In the genomic region with DNA sequence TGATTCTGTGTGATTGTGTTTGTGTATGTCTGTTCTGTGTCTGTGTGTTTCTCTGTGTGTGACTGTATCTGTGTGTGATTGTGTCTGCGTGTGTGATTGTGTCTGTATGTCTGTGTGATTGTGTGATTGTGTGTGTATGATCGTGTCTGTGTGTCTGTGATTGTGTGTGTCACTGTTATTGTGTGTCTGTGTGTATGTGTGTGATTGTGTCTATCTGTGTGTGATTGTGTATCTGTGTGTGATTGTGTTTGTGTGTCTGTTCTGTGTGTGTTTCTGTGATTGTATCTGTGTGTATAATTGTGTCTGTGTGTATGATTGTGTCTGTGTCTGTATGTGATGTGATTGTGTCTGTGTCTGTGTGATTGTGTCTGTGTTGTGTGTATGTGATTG, we compare ENCODE assay signal across 1 cellular context.
A peak's percentile ranks its signal among the peaks of the same experiment; 100 is the strongest.
TF ChIP-seq lines count a peak whose summit lies in the region.

No MANE protein-coding gene starts in this region.

TF ChIP-seq in GM12878, 131 proteins besides CTCF, POLR2A, EP300 and RAD21:
- TF ChIP-seq TCF12 (IDR thresholded peaks at IDR 0.05; ENCODE audit: low read depth, low read length) (no peak), CREM (IDR thresholded peaks at IDR 0.05; ENCODE audit: low read depth) (no peak), EZH2 (IDR thresholded peaks at IDR 0.05; ENCODE audit: borderline replicate concordance, control insufficient read depth, low read depth, low read length) (no peak), RELA (IDR thresholded peaks at IDR 0.05; ENCODE audit: borderline replicate concordance, partially characterized antibody) (no peak), ZZZ3 (IDR thresholded peaks at IDR 0.05; ENCODE audit: control insufficient read depth, insufficient read length, low read depth) (no peak), SRF (IDR thresholded peaks at IDR 0.05; ENCODE audit: low read depth in 2 of 2, low read length in 2 of 2) (no peak), CHD1 (IDR thresholded peaks at IDR 0.05; ENCODE audit: low read depth, low read length) (no peak), NBN (IDR thresholded peaks at IDR 0.05) (0 out of 2 replicates have a peak, but pooled peaks have one; percentile 7), FOXM1 (IDR thresholded peaks at IDR 0.05; ENCODE audit: low read depth, low read length) (no peak), HDAC6 (IDR thresholded peaks at IDR 0.05; ENCODE audit: unreplicated experiment) (no peak)
- TF ChIP-seq, protein P1, sequence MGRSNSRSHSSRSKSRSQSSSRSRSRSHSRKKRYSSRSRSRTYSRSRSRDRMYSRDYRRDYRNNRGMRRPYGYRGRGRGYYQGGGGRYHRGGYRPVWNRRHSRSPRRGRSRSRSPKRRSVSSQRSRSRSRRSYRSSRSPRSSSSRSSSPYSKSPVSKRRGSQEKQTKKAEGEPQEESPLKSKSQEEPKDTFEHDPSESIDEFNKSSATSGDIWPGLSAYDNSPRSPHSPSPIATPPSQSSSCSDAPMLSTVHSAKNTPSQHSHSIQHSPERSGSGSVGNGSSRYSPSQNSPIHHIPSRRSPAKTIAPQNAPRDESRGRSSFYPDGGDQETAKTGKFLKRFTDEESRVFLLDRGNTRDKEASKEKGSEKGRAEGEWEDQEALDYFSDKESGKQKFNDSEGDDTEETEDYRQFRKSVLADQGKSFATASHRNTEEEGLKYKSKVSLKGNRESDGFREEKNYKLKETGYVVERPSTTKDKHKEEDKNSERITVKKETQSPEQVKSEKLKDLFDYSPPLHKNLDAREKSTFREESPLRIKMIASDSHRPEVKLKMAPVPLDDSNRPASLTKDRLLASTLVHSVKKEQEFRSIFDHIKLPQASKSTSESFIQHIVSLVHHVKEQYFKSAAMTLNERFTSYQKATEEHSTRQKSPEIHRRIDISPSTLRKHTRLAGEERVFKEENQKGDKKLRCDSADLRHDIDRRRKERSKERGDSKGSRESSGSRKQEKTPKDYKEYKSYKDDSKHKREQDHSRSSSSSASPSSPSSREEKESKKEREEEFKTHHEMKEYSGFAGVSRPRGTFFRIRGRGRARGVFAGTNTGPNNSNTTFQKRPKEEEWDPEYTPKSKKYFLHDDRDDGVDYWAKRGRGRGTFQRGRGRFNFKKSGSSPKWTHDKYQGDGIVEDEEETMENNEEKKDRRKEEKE (IDR thresholded peaks at IDR 0.05) = no peak
- TF ChIP-seq, protein P2, sequence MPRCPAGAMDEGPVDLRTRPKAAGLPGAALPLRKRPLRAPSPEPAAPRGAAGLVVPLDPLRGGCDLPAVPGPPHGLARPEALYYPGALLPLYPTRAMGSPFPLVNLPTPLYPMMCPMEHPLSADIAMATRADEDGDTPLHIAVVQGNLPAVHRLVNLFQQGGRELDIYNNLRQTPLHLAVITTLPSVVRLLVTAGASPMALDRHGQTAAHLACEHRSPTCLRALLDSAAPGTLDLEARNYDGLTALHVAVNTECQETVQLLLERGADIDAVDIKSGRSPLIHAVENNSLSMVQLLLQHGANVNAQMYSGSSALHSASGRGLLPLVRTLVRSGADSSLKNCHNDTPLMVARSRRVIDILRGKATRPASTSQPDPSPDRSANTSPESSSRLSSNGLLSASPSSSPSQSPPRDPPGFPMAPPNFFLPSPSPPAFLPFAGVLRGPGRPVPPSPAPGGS (IDR thresholded peaks at IDR 0.05; ENCODE audit: borderline replicate concordance, insufficient read depth, low read depth, low read length, poor library complexity, severe bottlenecking) = peak; percentile 9
- TF ChIP-seq, protein P3, sequence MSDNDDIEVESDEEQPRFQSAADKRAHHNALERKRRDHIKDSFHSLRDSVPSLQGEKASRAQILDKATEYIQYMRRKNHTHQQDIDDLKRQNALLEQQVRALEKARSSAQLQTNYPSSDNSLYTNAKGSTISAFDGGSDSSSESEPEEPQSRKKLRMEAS (IDR thresholded peaks at IDR 0.05; ENCODE audit: low read depth, low read length) = no peak
- TF ChIP-seq, protein P4, sequence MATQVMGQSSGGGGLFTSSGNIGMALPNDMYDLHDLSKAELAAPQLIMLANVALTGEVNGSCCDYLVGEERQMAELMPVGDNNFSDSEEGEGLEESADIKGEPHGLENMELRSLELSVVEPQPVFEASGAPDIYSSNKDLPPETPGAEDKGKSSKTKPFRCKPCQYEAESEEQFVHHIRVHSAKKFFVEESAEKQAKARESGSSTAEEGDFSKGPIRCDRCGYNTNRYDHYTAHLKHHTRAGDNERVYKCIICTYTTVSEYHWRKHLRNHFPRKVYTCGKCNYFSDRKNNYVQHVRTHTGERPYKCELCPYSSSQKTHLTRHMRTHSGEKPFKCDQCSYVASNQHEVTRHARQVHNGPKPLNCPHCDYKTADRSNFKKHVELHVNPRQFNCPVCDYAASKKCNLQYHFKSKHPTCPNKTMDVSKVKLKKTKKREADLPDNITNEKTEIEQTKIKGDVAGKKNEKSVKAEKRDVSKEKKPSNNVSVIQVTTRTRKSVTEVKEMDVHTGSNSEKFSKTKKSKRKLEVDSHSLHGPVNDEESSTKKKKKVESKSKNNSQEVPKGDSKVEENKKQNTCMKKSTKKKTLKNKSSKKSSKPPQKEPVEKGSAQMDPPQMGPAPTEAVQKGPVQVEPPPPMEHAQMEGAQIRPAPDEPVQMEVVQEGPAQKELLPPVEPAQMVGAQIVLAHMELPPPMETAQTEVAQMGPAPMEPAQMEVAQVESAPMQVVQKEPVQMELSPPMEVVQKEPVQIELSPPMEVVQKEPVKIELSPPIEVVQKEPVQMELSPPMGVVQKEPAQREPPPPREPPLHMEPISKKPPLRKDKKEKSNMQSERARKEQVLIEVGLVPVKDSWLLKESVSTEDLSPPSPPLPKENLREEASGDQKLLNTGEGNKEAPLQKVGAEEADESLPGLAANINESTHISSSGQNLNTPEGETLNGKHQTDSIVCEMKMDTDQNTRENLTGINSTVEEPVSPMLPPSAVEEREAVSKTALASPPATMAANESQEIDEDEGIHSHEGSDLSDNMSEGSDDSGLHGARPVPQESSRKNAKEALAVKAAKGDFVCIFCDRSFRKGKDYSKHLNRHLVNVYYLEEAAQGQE (IDR thresholded peaks at IDR 0.05; ENCODE audit: low read depth, low read length) = no peak
